17 cellular contexts compared by ENCODE assay signal in the genomic region with DNA sequence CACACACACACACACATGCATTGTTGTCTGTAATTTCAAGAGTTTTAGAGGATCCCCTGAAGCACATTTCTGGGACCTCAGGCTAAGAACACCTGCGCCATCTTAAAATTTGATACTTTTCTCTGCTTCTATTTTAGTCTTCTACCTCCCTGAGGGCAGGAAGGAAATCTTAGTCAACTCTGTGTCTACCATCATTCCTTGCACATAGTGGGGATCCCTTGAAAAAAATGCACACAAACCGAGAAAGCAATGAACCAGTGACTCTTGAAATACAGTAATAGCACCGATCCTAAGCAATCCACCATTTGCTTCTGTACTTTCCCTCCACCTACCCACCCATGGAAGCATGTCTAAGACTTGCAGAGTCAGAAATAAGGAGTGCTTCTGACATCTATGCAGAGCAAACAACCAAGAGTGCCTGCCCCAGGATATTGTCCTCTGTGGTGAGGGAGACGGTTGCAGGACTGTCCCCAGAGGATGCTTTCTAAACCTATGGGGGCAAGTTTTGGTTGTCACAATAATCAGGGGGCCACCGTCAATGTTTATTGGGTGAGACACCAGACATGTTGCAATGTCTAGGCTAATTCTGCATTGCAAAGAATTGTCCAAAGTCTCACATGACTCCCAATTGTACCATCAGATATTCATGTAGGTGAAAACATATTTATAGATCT.
DNase-seq lines count a peak whose midpoint lies in the region; ATAC-seq, FAIRE-seq and TF ChIP-seq lines count a peak whose summit lies in the region.
"Had no signal": no experiment of that assay in that cellular context is flagged by ENCODE, and none has a peak within 500 bp of the region (broad histone marks: within the 10 kb centered on the region; RNA-seq: fewer than 3 reads in every experiment).

No MANE protein-coding gene starts in this region.

- TF ChIP-seq RAD21 in K562 (CRISPR knock-in tag; conservative IDR thresholded peaks at IDR 0.05 in 1 of 2, IDR thresholded peaks at IDR 0.05 in 1 of 2) = no peak

- H3K9me3 ChIP-seq in K562 (replicated peaks; ENCODE audit: control insufficient read depth, insufficient read depth, low read depth, low read length) = peaks cover 10% of the 10 kb centered on the region; the same call in 1 of the 2 replicates
- H3K9me3 ChIP-seq: HAP-1 had no signal

- POLR2A ChIA-PET in K562 (lab: Yijun Ruan, JAX) = interaction anchor here (1.8 kb wide), 1 partner anchor 8 kb away, joined by 8 read pairs; no protein-coding TSS in a partner anchor

- no peak for ATAC-seq in activated CD8-positive, alpha-beta memory T cell treated with anti-CD3 and anti-CD28 coated beads, Interleukin-2, amount 10 ng/mL, durations not matched to agents 7 days and 5 days
- ATAC-seq in GM19351 (IDR thresholded peaks at IDR 0.05; ENCODE audit: unreplicated experiment) (peak; percentile 25), HG02759 (IDR thresholded peaks at IDR 0.05; ENCODE audit: unreplicated experiment) (peak; percentile 46), K562 (0 out of 3 replicates have a peak, but pooled peaks have one; percentile 20)

- WGBS in K562 (ENCODE audit: insufficient coverage, low coverage, missing lambda C conversion rate) = 37% methylated on average over 5 of the region's 5 CpGs

- no peaks in the 10 kb centered on the region for H3K79me2 ChIP-seq in K562 (ENCODE audit: control insufficient read depth, insufficient read depth, low read length)

- peak overlapping the region; percentile 56 for H3K27ac Mint-ChIP-seq in activated CD8-positive, alpha-beta memory T cell treated with anti-CD3 and anti-CD28 coated beads, Interleukin-2, amount 10 ng/mL, durations not matched to agents 7 days and 5 days

- no peak overlapping the region for H3K9ac ChIP-seq in K562 (ENCODE audit: insufficient read depth in 1 of 2, low read depth in 2 of 2, low read length in 2 of 2)

- no peaks in the 10 kb centered on the region for H3K36me3 ChIP-seq in K562 (ENCODE audit: control insufficient read depth, insufficient read depth, low read length)
- H3K36me3 ChIP-seq: HAP-1 had no signal

- intact Hi-C loops in K562 (cut with micrococcal nuclease) = no loop called here

- in situ Hi-C loops in K562 (cut with MboI) = no loop called here

- CTCF ChIA-PET in activated CD8-positive, alpha-beta memory T cell treated with anti-CD3 and anti-CD28 coated beads, Interleukin-2, amount 10 ng/mL, durations not matched to agents 7 days and 5 days (lab: Charles Lee) = interaction anchor here (1.7 kb wide), 1 partner anchor 10 kb away, joined by 5 read pairs; no protein-coding TSS in a partner anchor
- CTCF ChIA-PET in K562 (lab: Yijun Ruan, JAX; ENCODE audit: low intra/inter-chr PET ratio) = no interaction called here

- peaks cover 47% of the 10 kb centered on the region for H3K36me3 Mint-ChIP-seq in activated CD8-positive, alpha-beta memory T cell treated with anti-CD3 and anti-CD28 coated beads, Interleukin-2, amount 10 ng/mL, durations not matched to agents 7 days and 5 days

- no peak for DNase-seq in activated CD8-positive, alpha-beta memory T cell treated with anti-CD3 and anti-CD28 coated beads, Interleukin-2, amount 10 ng/mL, durations not matched to agents 7 days and 5 days
- no peak for DNase-seq in activated CD8-positive, alpha-beta memory T cell treated with anti-CD3 and anti-CD28 coated beads for 24 hours
- DNase-seq in K562 (ENCODE audit: extremely low read depth in 1 of 4, low spot score in 3 of 4) = no peak
- DNase-seq in AG08396 (ENCODE audit: low spot score) = no peak
- no peak for DNase-seq in Kasumi-1 (lab: John Stamatoyannopoulos, UW)
- DNase-seq in AML-193 (lab: John Stamatoyannopoulos, UW) = no peak
- DNase-seq: C1 segment of cervical spinal cord, DMS79 treated with DMSO at 0.1 percent for 48 hours, NCI-H1436 treated with DMSO at 0.1 percent for 48 hours, NCI-H2081 treated with DMSO at 0.1 percent for 48 hours, NCI-H510A, NCI-H82, PC-9 had no signal

- no peak for TF ChIP-seq CTCF in K562 (IDR thresholded peaks at IDR 0.05 in 2 of 3, conservative IDR thresholded peaks at IDR 0.05 in 1 of 3; ENCODE audit: insufficient read depth in 2 of 3, low read depth in 1 of 3, low read length in 3 of 3)

- no peaks in the 10 kb centered on the region for H3K27me3 Mint-ChIP-seq in activated CD8-positive, alpha-beta memory T cell treated with anti-CD3 and anti-CD28 coated beads, Interleukin-2, amount 10 ng/mL, durations not matched to agents 7 days and 5 days

- no peak overlapping the region for H3K4me3 ChIP-seq in K562
- H3K4me3 ChIP-seq: HAP-1, PC-9 had no signal

- no peak for TF ChIP-seq POLR2A in K562 (conservative IDR thresholded peaks at IDR 0.05)

- no peak overlapping the region for H3K4me2 ChIP-seq in K562 (ENCODE audit: insufficient read depth, low read length)
- H3K4me2 ChIP-seq: PC-9 had no signal

- no peaks in the 10 kb centered on the region for H3K27me3 ChIP-seq in K562 (ENCODE audit: control insufficient read depth in 2 of 2, insufficient read depth in 2 of 2, low read length in 2 of 2)

- H4K20me1 ChIP-seq in K562 (replicated peaks; ENCODE audit: control insufficient read depth, insufficient read depth, low read length) = no peaks in the 10 kb centered on the region

- no peak overlapping the region for H3K4me3 Mint-ChIP-seq in activated CD8-positive, alpha-beta memory T cell treated with anti-CD3 and anti-CD28 coated beads, Interleukin-2, amount 10 ng/mL, durations not matched to agents 7 days and 5 days

- H3K4me1 Mint-ChIP-seq in activated CD8-positive, alpha-beta memory T cell treated with anti-CD3 and anti-CD28 coated beads, Interleukin-2, amount 10 ng/mL, durations not matched to agents 7 days and 5 days = peaks cover 62% of the 10 kb centered on the region

- no peak overlapping the region for H2AFZ ChIP-seq in K562 (ENCODE audit: low read depth, low read length)
- H2AFZ ChIP-seq: PC-9 had no signal

- H3K9me3 Mint-ChIP-seq in activated CD8-positive, alpha-beta memory T cell treated with anti-CD3 and anti-CD28 coated beads, Interleukin-2, amount 10 ng/mL, durations not matched to agents 7 days and 5 days (ENCODE audit: low read depth) = no peaks in the 10 kb centered on the region

- no peak for TF ChIP-seq EP300 in K562 (IDR thresholded peaks at IDR 0.05; ENCODE audit: low read length)

- no peaks in the 10 kb centered on the region for H3K9me1 ChIP-seq in K562 (ENCODE audit: control insufficient read depth, insufficient read depth, low read length)

- no TSS peak for BruUV-seq in K562 (replicated peaks; lab: Mats Ljungman, UMichigan)

- no peak for FAIRE-seq in K562 (lab: Jason Lieb, UNC)

- H3K27ac ChIP-seq in K562 (ENCODE audit: extremely low read depth, low read depth, low read length) = no peak overlapping the region
- H3K27ac ChIP-seq: 22Rv1, PC-9 had no signal

- H3K4me1 ChIP-seq in K562 (replicated peaks in 1 of 2; ENCODE audit: control insufficient read depth in 2 of 2, insufficient read depth in 2 of 2, low read length in 2 of 2) = peaks cover 0 to 10% of the 10 kb centered on the region in 2 experiments; a peak in 4 of 5 replicates
- H3K4me1 ChIP-seq: HAP-1 had no signal

TF ChIP-seq in K562, 482 proteins besides CTCF, POLR2A, EP300 and RAD21:
- TF ChIP-seq ZNF57 (CRISPR knock-in tag; IDR thresholded peaks at IDR 0.05) = no peak
- TF ChIP-seq GABPB2 (CRISPR knock-in tag; conservative IDR thresholded peaks at IDR 0.05) = no peak
- TF ChIP-seq ZBTB34 (CRISPR knock-in tag; IDR thresholded peaks at IDR 0.05) = no peak
- TF ChIP-seq FOS (IDR thresholded peaks at IDR 0.05; ENCODE audit: extremely low read depth, insufficient read length) = no peak
